In genomic region chr3:196684548-196685407, GRCh38 we compare ENCODE assay signal across 1 cellular context.
TF ChIP-seq lines count a peak whose summit lies in the region.

No MANE protein-coding gene starts in this region.

TF ChIP-seq in SK-N-SH treated with all-trans-retinoic acid at 6 μM for 48 hours, 23 proteins besides CTCF, POLR2A, EP300 and RAD21 (continued from another document):
- TF ChIP-seq CSRNP3 (CRISPR knock-in tag; IDR thresholded peaks at IDR 0.05): no peak
- no peak for TF ChIP-seq PPARA (CRISPR knock-in tag; IDR thresholded peaks at IDR 0.05; ENCODE audit: borderline replicate concordance)
- no peak for TF ChIP-seq CSDC2 (CRISPR knock-in tag; IDR thresholded peaks at IDR 0.05)
- no peak for TF ChIP-seq ISL1 (CRISPR knock-in tag; IDR thresholded peaks at IDR 0.05)
- no peak for TF ChIP-seq ZFP3 (CRISPR knock-in tag; IDR thresholded peaks at IDR 0.05)
